7 cellular contexts compared by ENCODE assay signal in the genomic region with DNA sequence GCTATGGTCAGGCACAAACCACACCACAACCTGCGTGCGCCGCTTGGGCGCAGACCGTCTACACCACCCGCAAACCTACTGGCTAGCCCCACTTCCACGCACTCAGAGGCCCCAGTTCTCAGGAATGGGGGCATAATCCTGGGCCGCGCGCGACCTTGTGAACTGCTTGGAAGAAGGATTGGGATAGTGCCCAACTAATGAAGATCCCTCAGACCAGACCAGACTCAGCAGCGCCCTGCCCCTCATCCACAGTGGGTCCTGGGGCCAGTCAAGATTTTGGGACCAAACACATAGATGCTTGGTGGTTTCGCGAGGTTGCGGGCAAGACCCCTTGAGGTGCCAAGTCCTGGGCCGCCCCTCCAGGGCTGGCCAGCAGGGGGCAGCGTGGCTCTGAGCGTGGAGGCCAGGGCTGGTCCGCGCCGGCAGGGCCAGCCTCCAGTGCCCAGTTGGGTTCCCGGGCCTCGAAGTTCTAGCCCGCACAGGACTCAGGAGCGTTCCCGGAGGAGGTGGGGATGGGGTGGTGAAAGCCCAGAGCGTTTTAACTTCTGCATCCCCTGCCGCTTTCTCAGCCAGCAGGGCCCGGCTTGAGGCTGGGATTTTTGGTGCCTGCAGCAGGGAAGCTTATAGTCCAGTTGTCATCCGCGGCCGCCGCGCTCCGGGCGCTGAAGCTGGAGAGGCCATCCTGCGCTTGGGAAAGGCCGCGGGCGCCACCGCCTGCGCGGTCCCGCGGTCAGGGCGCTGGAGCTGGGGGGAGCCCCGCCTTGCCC. TPM values are rescaled to one million over a fixed set of nuclear protein-coding genes. Genes with fewer than 3 reads are reported as not detected.
DNase-seq lines count a peak whose midpoint lies in the region; ATAC-seq, FAIRE-seq and TF ChIP-seq lines count a peak whose summit lies in the region.

No MANE protein-coding gene starts in this region.

- no peak for TF ChIP-seq POLR2A in HepG2 (IDR thresholded peaks at IDR 0.05; ENCODE audit: insufficient read depth in 1 of 2, low read depth in 2 of 2, low read length in 2 of 2)

- 68% methylated on average over 34 of the region's 47 CpGs for WGBS in HepG2 (ENCODE audit: low lambda C conversion rate)

- peaks cover 12% of the 10 kb centered on the region for H3K79me2 ChIP-seq in HepG2 (ENCODE audit: insufficient read depth, low read length)

- peak; percentile 91 for TF ChIP-seq RAD21 in HepG2 (CRISPR knock-in tag; IDR thresholded peaks at IDR 0.05)

- no peak for TF ChIP-seq EP300 in HepG2 (IDR thresholded peaks at IDR 0.05; ENCODE audit: low read depth in 2 of 2, low read length in 2 of 2)
- TF ChIP-seq EP300 in HepG2 (CRISPR knock-in tag; IDR thresholded peaks at IDR 0.05; ENCODE audit: borderline replicate concordance): no peak

- POLR2A ChIA-PET in HepG2 (lab: Yijun Ruan, JAX): interaction anchor here (0.8 kb wide), 1 partner anchor 10 kb away, joined by 3 read pairs; no protein-coding TSS in a partner anchor

- intact Hi-C loops in HepG2 (cut with micrococcal nuclease; ENCODE audit: unreplicated experiment): loop anchor here (1.0 to 2.0 kb wide), 2 partner anchors 329 to 396 kb away; no protein-coding TSS in a partner anchor

- DNase-seq in GM20000 (ENCODE audit: low spot score) (peak; percentile 76), HepG2 (ENCODE audit: low spot score) (peak; percentile 27)
- no peak for DNase-seq in central memory CD8-positive, alpha-beta T cell (ENCODE audit: low spot score in 2 of 2)
- no peak for DNase-seq in stimulated activated naive B cell treated with anti-CD40 and anti-IgM and Interleukin-4, amounts not matched to agents 10 μg/mL and 1 μg/mL and 100 μg/mL, for 72 hours

- H3K9me3 ChIP-seq in HepG2 (ENCODE audit: low read length): no peaks in the 10 kb centered on the region

- BruUV-seq in HepG2 (replicated peaks; lab: Mats Ljungman, UMichigan): no TSS peak

- no peak overlapping the region for H3K4me2 ChIP-seq in HepG2 (ENCODE audit: low read depth, low read length)

- no peak overlapping the region for H3K9ac ChIP-seq in HepG2 (ENCODE audit: insufficient read depth, low read depth, low read length)

- peaks cover 27% of the 10 kb centered on the region for H3K4me1 ChIP-seq in HepG2 (ENCODE audit: insufficient read depth, low read length)

- H3K4me1 Mint-ChIP-seq in central memory CD8-positive, alpha-beta T cell: peaks cover 23% of the 10 kb centered on the region
- H3K4me1 Mint-ChIP-seq in stimulated activated naive B cell treated with anti-CD40 and anti-IgM and Interleukin-4, amounts not matched to agents 10 μg/mL and 1 μg/mL and 100 μg/mL, for 72 hours: peaks cover 34 to 53% of the 10 kb centered on the region in 2 donors

- H3K27ac Mint-ChIP-seq in central memory CD8-positive, alpha-beta T cell (ENCODE audit: low read depth): peak overlapping the region; percentile 98
- H3K27ac Mint-ChIP-seq in stimulated activated naive B cell treated with anti-CD40 and anti-IgM and Interleukin-4, amounts not matched to agents 10 μg/mL and 1 μg/mL and 100 μg/mL, for 72 hours: no peak overlapping the region

- in situ Hi-C loops in HepG2 (cut with HindIII; ENCODE audit: extremely low pct_ligation_motif_present, low pct_unique_long_range_greater_than_20kb): no loop called here

- no peaks in the 10 kb centered on the region for H3K36me3 ChIP-seq in HepG2 (replicated peaks in 1 of 2; ENCODE audit: control insufficient read depth in 1 of 2, insufficient read depth in 2 of 2, low read length in 2 of 2)

- no peak overlapping the region for H2AFZ ChIP-seq in HepG2 (ENCODE audit: low read length)

- CTCF ChIA-PET in HepG2 (lab: Yijun Ruan, JAX; ENCODE audit: low intra/inter-chr PET ratio, low total read pairs): interaction anchor here (0.7 to 2.1 kb wide), 4 partner anchors 12 to 514 kb away, joined by 3 to 6 read pairs (median 4); no protein-coding TSS in a partner anchor

- H3K4me3 ChIP-seq in HepG2 (replicated peaks in 1 of 3; ENCODE audit: insufficient read depth in 1 of 3, low read depth in 2 of 3, low read length in 3 of 3): no peak overlapping the region

- peaks cover 73% of the 10 kb centered on the region for H3K27me3 Mint-ChIP-seq in central memory CD8-positive, alpha-beta T cell
- H3K27me3 Mint-ChIP-seq in stimulated activated naive B cell treated with anti-CD40 and anti-IgM and Interleukin-4, amounts not matched to agents 10 μg/mL and 1 μg/mL and 100 μg/mL, for 72 hours: peaks cover 60 to 69% of the 10 kb centered on the region in 2 donors

- no peak for FAIRE-seq in HepG2 (lab: Jason Lieb, UNC)

- ATAC-seq in SK-N-SH treated with all-trans-retinoic acid at 6 μM for 48 hours: peak; percentile 3; the same call in 1 of the 3 replicates
- ATAC-seq in central memory CD8-positive, alpha-beta T cell (replicated peaks; ENCODE audit: extremely low read depth, poor library complexity, severe bottlenecking): no peak
- ATAC-seq in HepG2: peak; percentile 60
- ATAC-seq in stimulated activated naive B cell treated with anti-CD40 and anti-IgM and Interleukin-4, amounts not matched to agents 10 μg/mL and 1 μg/mL and 100 μg/mL, for 72 hours (replicated peaks): no peak
- ATAC-seq in GM21723 (IDR thresholded peaks at IDR 0.05; ENCODE audit: unreplicated experiment): no peak
- no peak for ATAC-seq in GM18873 (IDR thresholded peaks at IDR 0.05; ENCODE audit: low FRiP score, unreplicated experiment)

- H3K4me3 Mint-ChIP-seq in central memory CD8-positive, alpha-beta T cell: peak overlapping the region; percentile 40
- peak overlapping the region; percentile 25 to 60 for H3K4me3 Mint-ChIP-seq in stimulated activated naive B cell treated with anti-CD40 and anti-IgM and Interleukin-4, amounts not matched to agents 10 μg/mL and 1 μg/mL and 100 μg/mL, for 72 hours

- no peaks in the 10 kb centered on the region for H4K20me1 ChIP-seq in HepG2 (ENCODE audit: insufficient read depth, low read length)

- TF ChIP-seq CTCF in GM20000 (IDR thresholded peaks at IDR 0.05; ENCODE audit: extremely low read depth, missing control alignments) (peak; percentile 75), HepG2 (CRISPR knock-in tag; IDR thresholded peaks at IDR 0.05) (peak; percentile 93)

- H3K27ac ChIP-seq in HepG2 (ENCODE audit: extremely low read length, insufficient read depth, low read length): no peak overlapping the region

- no peaks in the 10 kb centered on the region; a peak in 1 of 5 replicates for H3K27me3 ChIP-seq in HepG2 (ENCODE audit: control insufficient read depth in 1 of 2, insufficient read depth in 2 of 2, low read length in 2 of 2)

- H3K36me3 Mint-ChIP-seq in central memory CD8-positive, alpha-beta T cell (ENCODE audit: insufficient read depth): peaks cover 32% of the 10 kb centered on the region
- H3K36me3 Mint-ChIP-seq in stimulated activated naive B cell treated with anti-CD40 and anti-IgM and Interleukin-4, amounts not matched to agents 10 μg/mL and 1 μg/mL and 100 μg/mL, for 72 hours: peaks cover 7 to 8% of the 10 kb centered on the region in 2 donors

- no peaks in the 10 kb centered on the region for H3K9me3 Mint-ChIP-seq in central memory CD8-positive, alpha-beta T cell
- H3K9me3 Mint-ChIP-seq in stimulated activated naive B cell treated with anti-CD40 and anti-IgM and Interleukin-4, amounts not matched to agents 10 μg/mL and 1 μg/mL and 100 μg/mL, for 72 hours: peaks cover 2 to 3% of the 10 kb centered on the region in 2 donors

TF ChIP-seq in HepG2, 621 proteins besides CTCF, POLR2A, EP300 and RAD21 (continues in another document):
- TF ChIP-seq SMAD1 (CRISPR knock-in tag; IDR thresholded peaks at IDR 0.05; ENCODE audit: borderline replicate concordance, low read depth) (0 out of 2 replicates have a peak, but pooled peaks have one; percentile 34), GTF2F1 (IDR thresholded peaks at IDR 0.05; ENCODE audit: low read length) (no peak), ZSCAN12 (CRISPR knock-in tag; IDR thresholded peaks at IDR 0.05) (no peak), ZNF768 (CRISPR knock-in tag; IDR thresholded peaks at IDR 0.05) (peak; percentile 57)
- TF ChIP-seq, protein P1, sequence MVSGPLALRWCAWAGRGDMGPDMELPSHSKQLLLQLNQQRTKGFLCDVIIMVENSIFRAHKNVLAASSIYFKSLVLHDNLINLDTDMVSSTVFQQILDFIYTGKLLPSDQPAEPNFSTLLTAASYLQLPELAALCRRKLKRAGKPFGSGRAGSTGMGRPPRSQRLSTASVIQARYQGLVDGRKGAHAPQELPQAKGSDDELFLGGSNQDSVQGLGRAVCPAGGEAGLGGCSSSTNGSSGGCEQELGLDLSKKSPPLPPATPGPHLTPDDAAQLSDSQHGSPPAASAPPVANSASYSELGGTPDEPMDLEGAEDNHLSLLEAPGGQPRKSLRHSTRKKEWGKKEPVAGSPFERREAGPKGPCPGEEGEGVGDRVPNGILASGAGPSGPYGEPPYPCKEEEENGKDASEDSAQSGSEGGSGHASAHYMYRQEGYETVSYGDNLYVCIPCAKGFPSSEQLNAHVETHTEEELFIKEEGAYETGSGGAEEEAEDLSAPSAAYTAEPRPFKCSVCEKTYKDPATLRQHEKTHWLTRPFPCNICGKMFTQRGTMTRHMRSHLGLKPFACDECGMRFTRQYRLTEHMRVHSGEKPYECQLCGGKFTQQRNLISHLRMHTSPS (CRISPR knock-in tag; IDR thresholded peaks at IDR 0.05; ENCODE audit: low read depth): 0 out of 2 replicates have a peak, but pooled peaks have one; percentile 28

RNA-seq across cellular contexts. Expression of gene OSR1, which starts 8.3 kb away (rescaled TPM):
- 0.81 and 1.1 TPM in 2 replicates for total RNA-seq in HepG2 (2016; rRNA removed; fragmentation: Illumina TruSeq; extraction: Trizol)
- 0.44 and 0.81 TPM in 2 replicates for total RNA-seq in HepG2 (2016; cell fraction: cytosol; rRNA removed; fragmentation: Illumina TruSeq; extraction: Trizol; ENCODE audit: low read depth)
- total RNA-seq in HepG2 (2016; cell fraction: insoluble cytoplasmic fraction; rRNA removed; fragmentation: Illumina TruSeq; extraction: Trizol): 0.49 and 1.2 TPM in 2 replicates
- total RNA-seq in HepG2 (2016; cell fraction: membrane; rRNA removed; fragmentation: Illumina TruSeq; extraction: Trizol): 1.00 and 1.0 TPM in 2 replicates
- 0.90 and 1.1 TPM in 2 replicates for total RNA-seq in HepG2 (2016; cell fraction: nucleus; rRNA removed; fragmentation: Illumina TruSeq; extraction: Trizol)
- 0.63 and 0.72 TPM in 2 replicates for polyA plus RNA-seq in HepG2 (2011; rRNA removed)
- 0.33 and 0.91 TPM in 2 replicates for polyA plus RNA-seq in HepG2 (2011; cell fraction: cytosol; rRNA removed)
- polyA plus RNA-seq in HepG2 (2011; cell fraction: nucleus; rRNA removed): 1.4 and 2.1 TPM in 2 replicates
- polyA plus RNA-seq in HepG2 (2012): 0.05 and 0.35 TPM in 2 replicates
- polyA plus RNA-seq in HepG2 (2016; cell fraction: cytosol; fragmentation: Illumina TruSeq; extraction: Trizol; ENCODE audit: low read depth): 0.26 and 0.32 TPM in 2 replicates
- 1.1 and 1.3 TPM in 2 replicates for polyA plus RNA-seq in HepG2 (2016; cell fraction: insoluble cytoplasmic fraction; fragmentation: Illumina TruSeq; extraction: Trizol; ENCODE audit: low read depth)
- polyA plus RNA-seq in HepG2 (2016; cell fraction: membrane; fragmentation: Illumina TruSeq; extraction: Trizol; ENCODE audit: low read depth): 0.49 TPM in 2 replicates
- polyA plus RNA-seq in HepG2 (2016; cell fraction: nucleus; fragmentation: Illumina TruSeq; extraction: Trizol; ENCODE audit: insufficient read depth, low read depth): 1.7 and 2.3 TPM in 2 replicates
- 0.20 TPM in 1 of 2 replicates, not detected in the other for polyA minus RNA-seq in HepG2 (2011; rRNA and poly(A)+ RNA removed; ENCODE audit: low replicate concordance)
- polyA minus RNA-seq in HepG2 (2011; cell fraction: cytosol; rRNA and poly(A)+ RNA removed): 0.26 TPM in 1 of 2 replicates, not detected in the other
- polyA minus RNA-seq in HepG2 (2011; cell fraction: nucleus; rRNA and poly(A)+ RNA removed): 0.39 and 0.75 TPM in 2 replicates

Comparison
In these comparisons a context has a peak if more than half of its experiments do, and no peak if none do; other contexts are left out.
1. DNase-seq: peak in GM20000 (single experiment) and HepG2 (single experiment); none in central memory CD8-positive, alpha-beta T cell (0 of 2) and stimulated activated naive B cell treated with anti-CD40 and anti-IgM and Interleukin-4, amounts not matched to agents 10 μg/mL and 1 μg/mL and 100 μg/mL, for 72 hours (single experiment).
2. ATAC-seq: peak in SK-N-SH treated with all-trans-retinoic acid at 6 μM for 48 hours (single experiment) and HepG2 (single experiment); none in central memory CD8-positive, alpha-beta T cell (single experiment), stimulated activated naive B cell treated with anti-CD40 and anti-IgM and Interleukin-4, amounts not matched to agents 10 μg/mL and 1 μg/mL and 100 μg/mL, for 72 hours (0 of 2), GM21723 (single experiment) and GM18873 (single experiment).